ENCODE assay signal across 8 cellular contexts in genomic region chr10:102460836-102461186, GRCh38. TPM values are rescaled to one million over a fixed set of nuclear protein-coding genes. Genes with fewer than 3 reads are reported as not detected.
A peak's percentile ranks its signal among the peaks of the same experiment; 100 is the strongest.
DNase-seq lines count a peak whose midpoint lies in the region; ATAC-seq and TF ChIP-seq lines count a peak whose summit lies in the region.

No MANE protein-coding gene starts in this region.

- intact Hi-C loops in CD4-positive, alpha-beta memory T cell (cut with micrococcal nuclease) = loop anchor here (1.0 to 5.0 kb wide), 7 partner anchors 11 to 329 kb away; partner anchors contain the start of genes ACTR1A, CUEDC2, GBF1 and PPRC1

- H3K9ac ChIP-seq in duodenal mucosa (ENCODE audit: low read depth in 1 of 2, low read length in 2 of 2) (peak overlapping the region; percentile 65 to 71), neural cell (ENCODE audit: low read length) (peak overlapping the region; percentile 72)

- no peaks in the 10 kb centered on the region for H3K9me2 ChIP-seq in neural cell (ENCODE audit: insufficient read depth, low read length)

- H4K20me1 ChIP-seq in neural cell (ENCODE audit: insufficient read depth) = no peaks in the 10 kb centered on the region

- CTCF ChIA-PET in CD4-positive, alpha-beta memory T cell (lab: Charles Lee; ENCODE audit: partially characterized antibody) = interaction anchor here (0.7 to 3.6 kb wide), 7 partner anchors 9 to 123 kb away, joined by 3 to 22 read pairs (median 7); partner anchors contain the start of genes C10orf95, CUEDC2 and NFKB2

- ATAC-seq in GM21447 (IDR thresholded peaks at IDR 0.05; ENCODE audit: unreplicated experiment) (peak; percentile 40), GM18519 (IDR thresholded peaks at IDR 0.05; ENCODE audit: low FRiP score, unreplicated experiment) (no peak)

- H3K4me3 ChIP-seq in CD4-positive, alpha-beta memory T cell (ENCODE audit: low read length in 2 of 2) = peak overlapping the region; percentile 14 to 85
- H3K4me3 ChIP-seq in duodenal mucosa (ENCODE audit: low read depth in 1 of 2, low read length in 2 of 2) (peak overlapping the region; percentile 76 to 87), neural cell (ENCODE audit: low read length) (peak overlapping the region; percentile 75)

- no peaks in the 10 kb centered on the region for H3K79me2 ChIP-seq in neural cell (replicated peaks; ENCODE audit: insufficient read depth, low read length)

- H3K27me3 ChIP-seq in CD4-positive, alpha-beta memory T cell (ENCODE audit: insufficient read depth, low read length) = no peaks in the 10 kb centered on the region
- H3K27me3 ChIP-seq in duodenal mucosa (ENCODE audit: control insufficient read depth in 1 of 2, insufficient read depth in 2 of 2, low read length in 2 of 2) = no peaks in the 10 kb centered on the region
- no peaks in the 10 kb centered on the region for H3K27me3 ChIP-seq in neural cell (ENCODE audit: insufficient read depth, low read depth, low read length)

- peaks cover 16 to 38% (median 23%) of the 10 kb centered on the region in 4 donors for H3K4me1 Mint-ChIP-seq in CD4-positive, alpha-beta memory T cell

- TF ChIP-seq EP300 in neural cell (conservative IDR thresholded peaks at IDR 0.05; ENCODE audit: poor library complexity, severe bottlenecking) = no peak

- H3K36me3 Mint-ChIP-seq in CD4-positive, alpha-beta memory T cell = peaks cover 2 to 4% of the 10 kb centered on the region in 2 donors

- peak overlapping the region; percentile 69 to 95 (median 84) for H3K27ac Mint-ChIP-seq in CD4-positive, alpha-beta memory T cell

- no peak for DNase-seq in CD4-positive, alpha-beta memory T cell
- DNase-seq in HPDE6-E6E7 (ENCODE audit: extremely low spot score) = no peak
- no peak for DNase-seq in HuH-7.5 (ENCODE audit: low spot score)

- H3K4me2 ChIP-seq in neural cell (ENCODE audit: low read length) = no peak overlapping the region

- TF ChIP-seq RAD21 in neural cell (conservative IDR thresholded peaks at IDR 0.05) = no peak

- peaks cover 16% of the 10 kb centered on the region for H3K4me1 ChIP-seq in CD4-positive, alpha-beta memory T cell (ENCODE audit: insufficient read depth, low read length)
- peaks cover 23 to 25% of the 10 kb centered on the region in 2 donors for H3K4me1 ChIP-seq in duodenal mucosa (ENCODE audit: control insufficient read depth in 1 of 2, insufficient read depth in 2 of 2, low read length in 2 of 2)

- peak overlapping the region; percentile 83 to 95 (median 90) for H3K4me3 Mint-ChIP-seq in CD4-positive, alpha-beta memory T cell

- H3K27ac ChIP-seq in CD4-positive, alpha-beta memory T cell (ENCODE audit: low read depth, low read length) = peak overlapping the region; percentile 70
- H3K27ac ChIP-seq in KOPT-K1 (ENCODE audit: low read depth, low read length, poor library complexity, severe bottlenecking) (peak overlapping the region; percentile 57), duodenal mucosa (ENCODE audit: low read depth, low read length) (no peak overlapping the region), neural cell (ENCODE audit: low read length) (peak overlapping the region; percentile 80)

- H3K36me3 ChIP-seq in CD4-positive, alpha-beta memory T cell (ENCODE audit: insufficient read depth, low read length) = no peaks in the 10 kb centered on the region
- H3K36me3 ChIP-seq in KOPT-K1 (ENCODE audit: insufficient read depth, low read length) (peaks cover 10% of the 10 kb centered on the region), duodenal mucosa (ENCODE audit: control insufficient read depth in 1 of 2, insufficient read depth in 2 of 2, low read length in 2 of 2) (peaks cover 0 to 7% of the 10 kb centered on the region in 2 donors), neural cell (ENCODE audit: insufficient read depth, low read length) (no peaks in the 10 kb centered on the region)

- peak overlapping the region; percentile 99 for H2AFZ ChIP-seq in neural cell (ENCODE audit: low read depth, low read length)

- no peaks in the 10 kb centered on the region for H3F3A ChIP-seq in neural cell (ENCODE audit: insufficient read depth, low read length, poor library complexity, severe bottlenecking)

- no peaks in the 10 kb centered on the region for H3K9me3 ChIP-seq in CD4-positive, alpha-beta memory T cell (ENCODE audit: control insufficient read depth in 1 of 2, low read length in 2 of 2)
- H3K9me3 ChIP-seq in KOPT-K1 (ENCODE audit: insufficient read depth, low read length, poor library complexity, severe bottlenecking) (no peaks in the 10 kb centered on the region), duodenal mucosa (ENCODE audit: control insufficient read depth in 1 of 2, low read length in 2 of 2) (no peaks in the 10 kb centered on the region), neural cell (ENCODE audit: low read length) (no peaks in the 10 kb centered on the region)

- H3K27me3 Mint-ChIP-seq in CD4-positive, alpha-beta memory T cell = no peaks in the 10 kb centered on the region

- POLR2A ChIA-PET in CD4-positive, alpha-beta memory T cell (lab: Charles Lee; ENCODE audit: partially characterized antibody) = interaction anchor here (1.2 to 5.6 kb wide), 11 partner anchors 10 to 230 kb away, joined by 3 to 126 read pairs (median 10); partner anchors contain the start of genes ACTR1A, C10orf95, CUEDC2 and FBXL15

- TF ChIP-seq CTCF in neural cell (IDR thresholded peaks at IDR 0.05; ENCODE audit: poor library complexity, severe bottlenecking) = no peak

- peaks cover 0 to 2% (median 0%) of the 10 kb centered on the region in 8 donors for H3K9me3 Mint-ChIP-seq in CD4-positive, alpha-beta memory T cell

TF ChIP-seq in neural cell, 6 proteins besides CTCF, POLR2A, EP300 and RAD21:
- TF ChIP-seq SMC3 (conservative IDR thresholded peaks at IDR 0.05; ENCODE audit: poor library complexity) (no peak), EZH2 (IDR thresholded peaks at IDR 0.05; ENCODE audit: borderline replicate concordance, insufficient read depth, low read length, poor library complexity, severe bottlenecking) (no peak), REST (IDR thresholded peaks at IDR 0.05; ENCODE audit: borderline replicate concordance) (peak; percentile 20), TAF1 (IDR thresholded peaks at IDR 0.05; ENCODE audit: low read depth) (peak; percentile 50), MXI1 (conservative IDR thresholded peaks at IDR 0.05; ENCODE audit: poor library complexity, severe bottlenecking) (no peak), POLR2AphosphoS5 (IDR thresholded peaks at IDR 0.05) (no peak)

RNA-seq across cellular contexts. Expression of gene C10orf95, which starts 9.5 kb away (rescaled TPM):
- total RNA-seq in CD4-positive, alpha-beta memory T cell = 1 to 10 TPM in 1 of 2 experiments, under 1 TPM in 1; 0.89 to 1.6 TPM
- polyA plus RNA-seq in CD4-positive, alpha-beta memory T cell = under 1 TPM; 0.41 to 0.42 TPM
- not detected in 2 replicates for polyA plus RNA-seq in neural cell
- not detected in 2 replicates for polyA minus RNA-seq in neural cell

RNA-seq across cellular contexts. Expression of gene CUEDC2, which starts 28.4 kb away (rescaled TPM):
- 10 to 100 TPM; 27.2 to 30.8 TPM for total RNA-seq in CD4-positive, alpha-beta memory T cell
- polyA plus RNA-seq in CD4-positive, alpha-beta memory T cell = 10 to 100 TPM; 52.0 to 57.5 TPM
- polyA plus RNA-seq in neural cell = 169 and 194 TPM in 2 replicates
- 76.2 and 79.9 TPM in 2 replicates for polyA minus RNA-seq in neural cell

RNA-seq across cellular contexts. Expression of gene FBXL15, which starts 40.2 kb away (rescaled TPM):
- total RNA-seq in CD4-positive, alpha-beta memory T cell = 10 to 100 TPM; 21.1 to 24.1 TPM
- 10 to 100 TPM; 27.5 to 44.5 TPM for polyA plus RNA-seq in CD4-positive, alpha-beta memory T cell
- 27.5 and 37.8 TPM in 2 replicates for polyA plus RNA-seq in neural cell
- polyA minus RNA-seq in neural cell = 16.2 and 22.2 TPM in 2 replicates

RNA-seq across cellular contexts. Expression of gene ACTR1A, which starts 41.7 kb away (rescaled TPM):
- total RNA-seq in CD4-positive, alpha-beta memory T cell = 10 to 100 TPM; 54.9 to 60.0 TPM
- 10 to 100 TPM; 69.9 to 72.3 TPM for polyA plus RNA-seq in CD4-positive, alpha-beta memory T cell
- polyA plus RNA-seq in neural cell = 316 and 347 TPM in 2 replicates
- polyA minus RNA-seq in neural cell = 220 and 271 TPM in 2 replicates

RNA-seq across cellular contexts. Expression of gene PSD, which starts 42.2 kb away (rescaled TPM):
- 1 to 10 TPM; 4.9 to 5.4 TPM for total RNA-seq in CD4-positive, alpha-beta memory T cell
- 1 to 10 TPM; 2.1 to 2.7 TPM for polyA plus RNA-seq in CD4-positive, alpha-beta memory T cell
- polyA plus RNA-seq in neural cell = 68.8 and 84.3 TPM in 2 replicates
- 52.3 and 67.7 TPM in 2 replicates for polyA minus RNA-seq in neural cell
